Comparison of ENCODE assay signal across 7 cellular contexts in genomic region chr14:24399981-24400718, GRCh38. TPM values are rescaled to one million over a fixed set of nuclear protein-coding genes. Genes with fewer than 3 reads are reported as not detected.
A peak's percentile ranks its signal among the peaks of the same experiment; 100 is the strongest.
DNase-seq lines count a peak whose midpoint lies in the region; ATAC-seq and TF ChIP-seq lines count a peak whose summit lies in the region.
"Had no signal": no experiment of that assay in that cellular context is flagged by ENCODE, and none has a peak within 500 bp of the region (broad histone marks: within the 10 kb centered on the region; RNA-seq: fewer than 3 reads in every experiment).

No MANE protein-coding gene starts in this region.

- H3K4me1 ChIP-seq in iPS-20b (ENCODE audit: insufficient read depth, low read length), result peaks cover 11% of the 10 kb centered on the region
- peaks cover 16 to 59% (median 35%) of the 10 kb centered on the region in 4 donors for H3K4me1 ChIP-seq in transverse colon

- TF ChIP-seq EP300 in transverse colon (IDR thresholded peaks at IDR 0.05; ENCODE audit: low read depth), result no peak

- WGBS in transverse colon (ENCODE audit: low coverage in 1 of 2), 2 donors, result 41 to 57% methylated on average over 4 of the region's 4 CpGs

- in situ Hi-C loops in transverse colon (cut with MboI; ENCODE audit: low pct_ligation_motif_present in 1 of 4, low pct_unique_long_range_greater_than_20kb in 1 of 4, low sequenced_read_pairs in 3 of 4), result no loop called here

- no peaks in the 10 kb centered on the region for H3K9me3 Mint-ChIP-seq in activated naive CD4-positive, alpha-beta T cell treated with anti-CD3 and anti-CD28 coated beads, Interleukin-2, amount 50 U/mL, for 24 hours

- no peak for ATAC-seq in GM18870 (IDR thresholded peaks at IDR 0.05; ENCODE audit: unreplicated experiment)

- no peaks in the 10 kb centered on the region for H3K36me3 ChIP-seq in iPS-20b (ENCODE audit: insufficient read depth, low read depth, low read length)
- H3K36me3 ChIP-seq in transverse colon, result no peaks in the 10 kb centered on the region

- H3K4me1 Mint-ChIP-seq in activated naive CD4-positive, alpha-beta T cell treated with anti-CD3 and anti-CD28 coated beads, Interleukin-2, amount 50 U/mL, for 24 hours, result peaks cover 11% of the 10 kb centered on the region

- peak overlapping the region; percentile 70 for H3K4me3 Mint-ChIP-seq in activated naive CD4-positive, alpha-beta T cell treated with anti-CD3 and anti-CD28 coated beads, Interleukin-2, amount 50 U/mL, for 24 hours

- no peak overlapping the region for H3K27ac ChIP-seq in iPS-20b (ENCODE audit: low read length)
- peak overlapping the region; percentile 74 to 84 (median 78) for H3K27ac ChIP-seq in transverse colon

- no peak for DNase-seq in activated naive CD4-positive, alpha-beta T cell treated with anti-CD3 and anti-CD28 coated beads, Interleukin-2, amount 50 U/mL, for 16 hours
- DNase-seq in transverse colon, result no peak
- no peak for DNase-seq in hypothalamus (lab: John Stamatoyannopoulos, UW)
- DNase-seq: OCI-M1 had no signal

- H3K9me3 ChIP-seq in iPS-20b (ENCODE audit: insufficient read depth, low read depth, low read length) (no peaks in the 10 kb centered on the region), transverse colon (no peaks in the 10 kb centered on the region)

- TF ChIP-seq POLR2A in transverse colon (IDR thresholded peaks at IDR 0.05), result no peak

- H3K4me3 ChIP-seq in iPS-20b (ENCODE audit: low read length) (peak overlapping the region; percentile 79), transverse colon (peak overlapping the region in 2 of 4 donors; percentile 52 to 69)

- H3K27me3 Mint-ChIP-seq in activated naive CD4-positive, alpha-beta T cell treated with anti-CD3 and anti-CD28 coated beads, Interleukin-2, amount 50 U/mL, for 24 hours, result no peaks in the 10 kb centered on the region

- H3K27me3 ChIP-seq in iPS-20b (ENCODE audit: insufficient read depth, low read length), result peaks cover 13% of the 10 kb centered on the region
- no peaks in the 10 kb centered on the region for H3K27me3 ChIP-seq in transverse colon

- no peaks in the 10 kb centered on the region for H3K36me3 Mint-ChIP-seq in activated naive CD4-positive, alpha-beta T cell treated with anti-CD3 and anti-CD28 coated beads, Interleukin-2, amount 50 U/mL, for 24 hours

- peak overlapping the region; percentile 64; the same call in 1 of the 2 replicates for H3K9ac ChIP-seq in iPS-20b (ENCODE audit: low read depth, low read length)

- intact Hi-C loops in transverse colon (cut with DNase I; ENCODE audit: low total_unique reads), result no loop called here

- TF ChIP-seq CTCF in transverse colon (IDR thresholded peaks at IDR 0.05), result no peak

- H3K27ac Mint-ChIP-seq in activated naive CD4-positive, alpha-beta T cell treated with anti-CD3 and anti-CD28 coated beads, Interleukin-2, amount 50 U/mL, for 24 hours, result no peak overlapping the region

RNA-seq across cellular contexts. Expression of gene NYNRIN, which starts 1.3 kb away (rescaled TPM):
- 10 to 100 TPM in 1 of 4 donors, 1 to 10 TPM in 3; 2.6 to 11.4 (median 9.0) TPM for total RNA-seq in transverse colon

RNA-seq across cellular contexts. Expression of gene CBLN3, which starts 29.3 kb away (rescaled TPM):
- 1 to 10 TPM in 3 of 4 donors, under 1 TPM in 1; 0.79 to 9.7 (median 1.6) TPM for total RNA-seq in transverse colon

RNA-seq across cellular contexts. Expression of gene KHNYN, which starts 29.6 kb away (rescaled TPM):
- total RNA-seq in transverse colon, result 100 to 1,000 TPM in 2 of 4 donors, 10 to 100 TPM in 2; 65.7 to 129 (median 101) TPM

RNA-seq across cellular contexts. Expression of gene NFATC4, which starts 32.2 kb away (rescaled TPM):
- 10 to 100 TPM; 13.4 to 58.0 (median 20.9) TPM for total RNA-seq in transverse colon

RNA-seq across cellular contexts. Expression of gene SDR39U1, which starts 42.4 kb away (rescaled TPM):
- 100 to 1,000 TPM in 1 of 4 donors, 10 to 100 TPM in 3; 18.3 to 202 (median 39.3) TPM for total RNA-seq in transverse colon
